Comparison of ENCODE assay signal across 1 cellular context in genomic region chr11:11077898-11078297, GRCh38.
TF ChIP-seq lines count a peak whose summit lies in the region.

No MANE protein-coding gene starts in this region.

TF ChIP-seq in H1, 55 proteins besides CTCF, POLR2A, EP300 and RAD21 (continued from another document):
- no peak for TF ChIP-seq CREB1 (IDR thresholded peaks at IDR 0.05)
- TF ChIP-seq, protein P1, sequence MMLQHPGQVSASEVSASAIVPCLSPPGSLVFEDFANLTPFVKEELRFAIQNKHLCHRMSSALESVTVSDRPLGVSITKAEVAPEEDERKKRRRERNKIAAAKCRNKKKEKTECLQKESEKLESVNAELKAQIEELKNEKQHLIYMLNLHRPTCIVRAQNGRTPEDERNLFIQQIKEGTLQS (IDR thresholded peaks at IDR 0.05; ENCODE audit: insufficient read depth, low read depth, low read length), result no peak
- no peak for TF ChIP-seq BACH1 (IDR thresholded peaks at IDR 0.05; ENCODE audit: low read length)
- no peak for TF ChIP-seq SAP30 (IDR thresholded peaks at IDR 0.05; ENCODE audit: insufficient read depth, insufficient replicate concordance, low read length)
- no peak for TF ChIP-seq MAFK (IDR thresholded peaks at IDR 0.05; ENCODE audit: low read depth, low read length)
- no peak for TF ChIP-seq ZNF274 (IDR thresholded peaks at IDR 0.05; ENCODE audit: borderline replicate concordance, extremely low read depth, low read length)
- TF ChIP-seq CHD2 (IDR thresholded peaks at IDR 0.05; ENCODE audit: low read length), result no peak
TF ChIP-seq in H1: peak in this region for 0.
